Comparison of ENCODE assay signal across 18 cellular contexts in genomic region chr6:159037746-159038290, GRCh38. TPM values are rescaled to one million over a fixed set of nuclear protein-coding genes. Genes with fewer than 3 reads are reported as not detected.
A peak's percentile ranks its signal among the peaks of the same experiment; 100 is the strongest.
DNase-seq lines count a peak whose midpoint lies in the region; ATAC-seq and TF ChIP-seq lines count a peak whose summit lies in the region.
"Had no signal": no experiment of that assay in that cellular context is flagged by ENCODE, and none has a peak within 500 bp of the region (broad histone marks: within the 10 kb centered on the region; RNA-seq: fewer than 3 reads in every experiment).

No MANE protein-coding gene starts in this region.

- H3K27me3 ChIP-seq in naive thymus-derived CD4-positive, alpha-beta T cell (ENCODE audit: control insufficient read depth in 2 of 2, insufficient read depth in 2 of 2, low read length in 2 of 2): no peaks in the 10 kb centered on the region
- H3K27me3 ChIP-seq: gastrocnemius medialis had no signal

- H3K4me1 Mint-ChIP-seq in activated naive CD8-positive, alpha-beta T cell (ENCODE audit: low read depth): peaks cover 55% of the 10 kb centered on the region
- peaks cover 37 to 82% (median 64%) of the 10 kb centered on the region in 7 donors for H3K4me1 Mint-ChIP-seq in naive thymus-derived CD4-positive, alpha-beta T cell
- H3K4me1 Mint-ChIP-seq in HFFc6 (ENCODE audit: low read depth): peaks cover 18% of the 10 kb centered on the region

- H3K4me1 ChIP-seq in naive thymus-derived CD4-positive, alpha-beta T cell (ENCODE audit: control insufficient read depth in 2 of 2, insufficient read depth in 2 of 2, low read length in 2 of 2): peaks cover 42 to 66% of the 10 kb centered on the region in 2 donors
- H3K4me1 ChIP-seq: gastrocnemius medialis had no signal

- peaks cover 54 to 70% (median 68%) of the 10 kb centered on the region in 3 experiments for H3K36me3 ChIP-seq in naive thymus-derived CD4-positive, alpha-beta T cell (ENCODE audit: control insufficient read depth in 2 of 3, insufficient read depth in 3 of 3, low read length in 3 of 3)
- H3K36me3 ChIP-seq: gastrocnemius medialis, thoracic aorta had no signal

- peak overlapping the region; percentile 16 for H3K27ac ChIP-seq in naive thymus-derived CD4-positive, alpha-beta T cell (ENCODE audit: low read depth, low read length)
- H3K27ac ChIP-seq: 22Rv1, gastrocnemius medialis had no signal

- intact Hi-C loops in naive thymus-derived CD4-positive, alpha-beta T cell (cut with micrococcal nuclease): loop anchor here in 1 of 2 donors (2.0 kb wide), 1 partner anchor 19 kb away; no protein-coding TSS in a partner anchor

- ATAC-seq in naive thymus-derived CD4-positive, alpha-beta T cell: no peak
- no peak for ATAC-seq in left lobe of liver
- ATAC-seq: gastrocnemius medialis had no signal

- no peaks in the 10 kb centered on the region for H3K9me3 Mint-ChIP-seq in activated naive CD8-positive, alpha-beta T cell (ENCODE audit: low read depth)
- peaks cover 0 to 2% (median 0%) of the 10 kb centered on the region in 11 donors for H3K9me3 Mint-ChIP-seq in naive thymus-derived CD4-positive, alpha-beta T cell
- no peaks in the 10 kb centered on the region for H3K9me3 Mint-ChIP-seq in HFFc6
- H3K9me3 Mint-ChIP-seq: nephron had no signal

- CTCF ChIA-PET in naive thymus-derived CD4-positive, alpha-beta T cell (lab: Charles Lee): interaction anchor here (1.4 kb wide), 1 partner anchor 72 kb away, joined by 4 read pairs; no protein-coding TSS in a partner anchor

- peak overlapping the region; percentile 95 for H3K27ac Mint-ChIP-seq in activated naive CD8-positive, alpha-beta T cell
- peak overlapping the region in 8 of 9 donors; percentile 13 to 96 (median 80) for H3K27ac Mint-ChIP-seq in naive thymus-derived CD4-positive, alpha-beta T cell
- H3K27ac Mint-ChIP-seq in HFFc6: no peak overlapping the region
- H3K27ac Mint-ChIP-seq: nephron had no signal

- H3K4me3 ChIP-seq in naive thymus-derived CD4-positive, alpha-beta T cell (ENCODE audit: low read length): no peak overlapping the region
- H3K4me3 ChIP-seq: gastrocnemius medialis, skin epidermis, thoracic aorta had no signal

- no peaks in the 10 kb centered on the region for H3K27me3 Mint-ChIP-seq in activated naive CD8-positive, alpha-beta T cell
- no peaks in the 10 kb centered on the region for H3K27me3 Mint-ChIP-seq in naive thymus-derived CD4-positive, alpha-beta T cell
- peaks cover 40% of the 10 kb centered on the region for H3K27me3 Mint-ChIP-seq in HFFc6 (ENCODE audit: insufficient read depth)

- POLR2A ChIA-PET in naive thymus-derived CD4-positive, alpha-beta T cell (lab: Charles Lee): interaction anchor here (0.5 to 13.6 kb wide), 5 partner anchors 8 to 70 kb away, joined by 3 to 267 read pairs (median 4); no protein-coding TSS in a partner anchor

- H3K4me3 Mint-ChIP-seq in activated naive CD8-positive, alpha-beta T cell: peak overlapping the region; percentile 97
- peak overlapping the region in 4 of 10 donors; percentile 12 to 47 (median 21) for H3K4me3 Mint-ChIP-seq in naive thymus-derived CD4-positive, alpha-beta T cell
- H3K4me3 Mint-ChIP-seq in HFFc6: no peak overlapping the region
- H3K4me3 Mint-ChIP-seq: nephron had no signal

- DNase-seq in DMS 273 (lab: John Stamatoyannopoulos, UW; ENCODE audit: unreplicated experiment) (peak; percentile 27), DMS 273 treated with DMSO at 0.1 percent for 48 hours (lab: John Stamatoyannopoulos, UW) (no peak), GM13977 (ENCODE audit: low spot score) (no peak), NCI-H774 (lab: John Stamatoyannopoulos, UW) (no peak), HFFc6 (no peak), left lobe of liver (ENCODE audit: low spot score) (no peak)
- no peak for DNase-seq in naive thymus-derived CD4-positive, alpha-beta T cell
- DNase-seq: activated CD4-positive, alpha-beta T cell treated with anti-CD3 and anti-CD28 coated beads, Interleukin-2, amount 50 U/mL, for 48 hours; DMS79; gastrocnemius medialis; NCI-H2171 had no signal

- H3K36me3 Mint-ChIP-seq in activated naive CD8-positive, alpha-beta T cell: peaks cover 53% of the 10 kb centered on the region
- H3K36me3 Mint-ChIP-seq in naive thymus-derived CD4-positive, alpha-beta T cell: peaks cover 16 to 69% (median 60%) of the 10 kb centered on the region in 5 donors
- no peaks in the 10 kb centered on the region for H3K36me3 Mint-ChIP-seq in HFFc6 (ENCODE audit: low read depth)

- in situ Hi-C loops in GM13977 (cut with MboI; ENCODE audit: low pct_unique_long_range_greater_than_20kb, low sequenced_read_pairs, unreplicated experiment): no loop called here

- no peaks in the 10 kb centered on the region for H3K9me3 ChIP-seq in naive thymus-derived CD4-positive, alpha-beta T cell (ENCODE audit: control insufficient read depth in 2 of 3, low read length in 3 of 3)
- H3K9me3 ChIP-seq: gastrocnemius medialis, thoracic aorta had no signal

- TF ChIP-seq CTCF in GM13977 (IDR thresholded peaks at IDR 0.05; ENCODE audit: extremely low read depth, insufficient read depth, missing control alignments) (peak; percentile 2), HFFc6 (IDR thresholded peaks at IDR 0.05) (no peak)

RNA-seq across cellular contexts. Expression of gene TAGAP, which starts 7.0 kb away (rescaled TPM):
- total RNA-seq in naive thymus-derived CD4-positive, alpha-beta T cell: 100 to 1,000 TPM in 2 of 5 experiments, 10 to 100 TPM in 3; 53.5 to 222 (median 84.0) TPM
- polyA plus RNA-seq in naive thymus-derived CD4-positive, alpha-beta T cell: 100 to 1,000 TPM; 151 to 210 TPM
- not detected for total RNA-seq in HFFc6 (2021; fragmentation: NEBNext Ultra II Directional; extraction: Animal tissue kit (Norgen Biotek cat#: 25700))
- total RNA-seq in left lobe of liver: 0.45 TPM
- total RNA-seq: H4, MCF 10A had no signal

RNA-seq across cellular contexts. Expression of gene RSPH3, which starts 37.8 kb away (rescaled TPM):
- 1 to 10 TPM; 1.3 to 3.6 (median 2.7) TPM for total RNA-seq in naive thymus-derived CD4-positive, alpha-beta T cell
- 1 to 10 TPM; 2.1 to 2.4 TPM for polyA plus RNA-seq in naive thymus-derived CD4-positive, alpha-beta T cell
- total RNA-seq in HFFc6 (2021; fragmentation: NEBNext Ultra II Directional; extraction: Animal tissue kit (Norgen Biotek cat#: 25700)): 10 to 100 TPM in 1 of 6 experiments, 1 to 10 TPM in 5; 6.9 to 10.1 (median 8.5) TPM
- total RNA-seq in left lobe of liver: 4.7 TPM

Comparison
In these comparisons a context has a peak if more than half of its experiments do, and no peak if none do; other contexts are left out.
1. RNA of gene TAGAP, which starts 7.0 kb away (total RNA-seq): 53.5 to 222 TPM in naive thymus-derived CD4-positive, alpha-beta T cell; 0.45 TPM in left lobe of liver (single experiment) and not detected in HFFc6; every median in the first group is over 10 times any median in the second.